1 cellular context compared by ENCODE assay signal in the genomic region with DNA sequence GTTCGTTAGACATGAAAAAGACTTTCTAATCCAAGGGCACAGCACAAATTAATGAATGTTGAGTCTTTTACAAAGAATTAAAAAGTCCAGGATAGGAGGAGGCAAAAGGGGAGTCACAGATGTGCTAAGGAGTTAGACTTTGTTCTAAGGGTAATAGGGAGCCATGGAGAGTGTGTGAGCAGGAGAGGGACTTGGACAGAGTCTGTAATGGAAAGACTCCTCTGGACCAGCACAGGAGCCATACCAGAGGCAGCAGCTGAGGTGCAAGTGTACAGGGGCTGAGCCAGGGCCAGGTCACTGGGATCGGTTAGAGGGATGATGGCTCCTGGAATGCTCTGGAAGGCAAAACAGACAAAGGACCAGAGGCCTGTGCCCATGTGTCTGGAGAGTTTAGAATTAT.
A peak's percentile ranks its signal among the peaks of the same experiment; 100 is the strongest.
TF ChIP-seq lines count a peak whose summit lies in the region.

No MANE protein-coding gene starts in this region.

TF ChIP-seq in H1, 55 proteins besides CTCF, POLR2A, EP300 and RAD21:
- TF ChIP-seq, protein P1, sequence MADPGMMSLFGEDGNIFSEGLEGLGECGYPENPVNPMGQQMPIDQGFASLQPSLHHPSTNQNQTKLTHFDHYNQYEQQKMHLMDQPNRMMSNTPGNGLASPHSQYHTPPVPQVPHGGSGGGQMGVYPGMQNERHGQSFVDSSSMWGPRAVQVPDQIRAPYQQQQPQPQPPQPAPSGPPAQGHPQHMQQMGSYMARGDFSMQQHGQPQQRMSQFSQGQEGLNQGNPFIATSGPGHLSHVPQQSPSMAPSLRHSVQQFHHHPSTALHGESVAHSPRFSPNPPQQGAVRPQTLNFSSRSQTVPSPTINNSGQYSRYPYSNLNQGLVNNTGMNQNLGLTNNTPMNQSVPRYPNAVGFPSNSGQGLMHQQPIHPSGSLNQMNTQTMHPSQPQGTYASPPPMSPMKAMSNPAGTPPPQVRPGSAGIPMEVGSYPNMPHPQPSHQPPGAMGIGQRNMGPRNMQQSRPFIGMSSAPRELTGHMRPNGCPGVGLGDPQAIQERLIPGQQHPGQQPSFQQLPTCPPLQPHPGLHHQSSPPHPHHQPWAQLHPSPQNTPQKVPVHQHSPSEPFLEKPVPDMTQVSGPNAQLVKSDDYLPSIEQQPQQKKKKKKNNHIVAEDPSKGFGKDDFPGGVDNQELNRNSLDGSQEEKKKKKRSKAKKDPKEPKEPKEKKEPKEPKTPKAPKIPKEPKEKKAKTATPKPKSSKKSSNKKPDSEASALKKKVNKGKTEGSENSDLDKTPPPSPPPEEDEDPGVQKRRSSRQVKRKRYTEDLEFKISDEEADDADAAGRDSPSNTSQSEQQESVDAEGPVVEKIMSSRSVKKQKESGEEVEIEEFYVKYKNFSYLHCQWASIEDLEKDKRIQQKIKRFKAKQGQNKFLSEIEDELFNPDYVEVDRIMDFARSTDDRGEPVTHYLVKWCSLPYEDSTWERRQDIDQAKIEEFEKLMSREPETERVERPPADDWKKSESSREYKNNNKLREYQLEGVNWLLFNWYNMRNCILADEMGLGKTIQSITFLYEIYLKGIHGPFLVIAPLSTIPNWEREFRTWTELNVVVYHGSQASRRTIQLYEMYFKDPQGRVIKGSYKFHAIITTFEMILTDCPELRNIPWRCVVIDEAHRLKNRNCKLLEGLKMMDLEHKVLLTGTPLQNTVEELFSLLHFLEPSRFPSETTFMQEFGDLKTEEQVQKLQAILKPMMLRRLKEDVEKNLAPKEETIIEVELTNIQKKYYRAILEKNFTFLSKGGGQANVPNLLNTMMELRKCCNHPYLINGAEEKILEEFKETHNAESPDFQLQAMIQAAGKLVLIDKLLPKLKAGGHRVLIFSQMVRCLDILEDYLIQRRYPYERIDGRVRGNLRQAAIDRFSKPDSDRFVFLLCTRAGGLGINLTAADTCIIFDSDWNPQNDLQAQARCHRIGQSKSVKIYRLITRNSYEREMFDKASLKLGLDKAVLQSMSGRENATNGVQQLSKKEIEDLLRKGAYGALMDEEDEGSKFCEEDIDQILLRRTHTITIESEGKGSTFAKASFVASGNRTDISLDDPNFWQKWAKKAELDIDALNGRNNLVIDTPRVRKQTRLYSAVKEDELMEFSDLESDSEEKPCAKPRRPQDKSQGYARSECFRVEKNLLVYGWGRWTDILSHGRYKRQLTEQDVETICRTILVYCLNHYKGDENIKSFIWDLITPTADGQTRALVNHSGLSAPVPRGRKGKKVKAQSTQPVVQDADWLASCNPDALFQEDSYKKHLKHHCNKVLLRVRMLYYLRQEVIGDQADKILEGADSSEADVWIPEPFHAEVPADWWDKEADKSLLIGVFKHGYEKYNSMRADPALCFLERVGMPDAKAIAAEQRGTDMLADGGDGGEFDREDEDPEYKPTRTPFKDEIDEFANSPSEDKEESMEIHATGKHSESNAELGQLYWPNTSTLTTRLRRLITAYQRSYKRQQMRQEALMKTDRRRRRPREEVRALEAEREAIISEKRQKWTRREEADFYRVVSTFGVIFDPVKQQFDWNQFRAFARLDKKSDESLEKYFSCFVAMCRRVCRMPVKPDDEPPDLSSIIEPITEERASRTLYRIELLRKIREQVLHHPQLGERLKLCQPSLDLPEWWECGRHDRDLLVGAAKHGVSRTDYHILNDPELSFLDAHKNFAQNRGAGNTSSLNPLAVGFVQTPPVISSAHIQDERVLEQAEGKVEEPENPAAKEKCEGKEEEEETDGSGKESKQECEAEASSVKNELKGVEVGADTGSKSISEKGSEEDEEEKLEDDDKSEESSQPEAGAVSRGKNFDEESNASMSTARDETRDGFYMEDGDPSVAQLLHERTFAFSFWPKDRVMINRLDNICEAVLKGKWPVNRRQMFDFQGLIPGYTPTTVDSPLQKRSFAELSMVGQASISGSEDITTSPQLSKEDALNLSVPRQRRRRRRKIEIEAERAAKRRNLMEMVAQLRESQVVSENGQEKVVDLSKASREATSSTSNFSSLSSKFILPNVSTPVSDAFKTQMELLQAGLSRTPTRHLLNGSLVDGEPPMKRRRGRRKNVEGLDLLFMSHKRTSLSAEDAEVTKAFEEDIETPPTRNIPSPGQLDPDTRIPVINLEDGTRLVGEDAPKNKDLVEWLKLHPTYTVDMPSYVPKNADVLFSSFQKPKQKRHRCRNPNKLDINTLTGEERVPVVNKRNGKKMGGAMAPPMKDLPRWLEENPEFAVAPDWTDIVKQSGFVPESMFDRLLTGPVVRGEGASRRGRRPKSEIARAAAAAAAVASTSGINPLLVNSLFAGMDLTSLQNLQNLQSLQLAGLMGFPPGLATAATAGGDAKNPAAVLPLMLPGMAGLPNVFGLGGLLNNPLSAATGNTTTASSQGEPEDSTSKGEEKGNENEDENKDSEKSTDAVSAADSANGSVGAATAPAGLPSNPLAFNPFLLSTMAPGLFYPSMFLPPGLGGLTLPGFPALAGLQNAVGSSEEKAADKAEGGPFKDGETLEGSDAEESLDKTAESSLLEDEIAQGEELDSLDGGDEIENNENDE (IDR thresholded peaks at IDR 0.05; ENCODE audit: insufficient replicate concordance, low read length), result no peak
- TF ChIP-seq KDM5A (IDR thresholded peaks at IDR 0.05; ENCODE audit: low read length), result no peak
- TF ChIP-seq, protein P2, sequence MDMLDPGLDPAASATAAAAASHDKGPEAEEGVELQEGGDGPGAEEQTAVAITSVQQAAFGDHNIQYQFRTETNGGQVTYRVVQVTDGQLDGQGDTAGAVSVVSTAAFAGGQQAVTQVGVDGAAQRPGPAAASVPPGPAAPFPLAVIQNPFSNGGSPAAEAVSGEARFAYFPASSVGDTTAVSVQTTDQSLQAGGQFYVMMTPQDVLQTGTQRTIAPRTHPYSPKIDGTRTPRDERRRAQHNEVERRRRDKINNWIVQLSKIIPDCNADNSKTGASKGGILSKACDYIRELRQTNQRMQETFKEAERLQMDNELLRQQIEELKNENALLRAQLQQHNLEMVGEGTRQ (IDR thresholded peaks at IDR 0.05; ENCODE audit: low read length), result no peak
- peak; percentile 83 for TF ChIP-seq KDM1A (IDR thresholded peaks at IDR 0.05; ENCODE audit: borderline replicate concordance, low read length)
